1 cellular context compared by ENCODE assay signal in the genomic region with DNA sequence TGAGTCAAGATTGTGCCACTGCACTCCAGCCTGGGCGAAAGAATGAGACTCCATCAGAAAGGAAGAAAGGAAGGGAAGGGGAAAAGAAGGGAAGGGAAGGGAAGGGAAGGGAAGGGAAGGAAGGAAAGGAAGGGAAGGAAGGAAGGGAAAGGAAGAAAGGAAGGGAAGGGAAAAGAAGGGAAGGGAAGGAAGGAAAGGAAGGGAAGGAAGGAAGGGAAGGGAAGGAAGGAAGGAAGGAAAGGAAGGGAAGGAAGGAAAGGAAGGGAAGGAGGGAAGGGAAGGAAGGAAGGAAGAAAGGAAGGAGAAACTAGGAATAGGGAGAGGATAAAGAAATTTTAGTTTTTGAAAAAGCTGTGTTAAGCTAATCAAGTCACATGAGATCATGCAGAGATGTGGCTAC.
TF ChIP-seq lines count a peak whose summit lies in the region.

No MANE protein-coding gene starts in this region.

TF ChIP-seq in HepG2, 621 proteins besides CTCF, POLR2A, EP300 and RAD21:
- TF ChIP-seq CENPBD1 (CRISPR knock-in tag; IDR thresholded peaks at IDR 0.05; ENCODE audit: borderline replicate concordance, low read depth) (no peak), PAWR (CRISPR knock-in tag; IDR thresholded peaks at IDR 0.05; ENCODE audit: borderline replicate concordance) (no peak), ZNF512 (CRISPR knock-in tag; IDR thresholded peaks at IDR 0.05) (peak; percentile 82), BRD4 (CRISPR knock-in tag; IDR thresholded peaks at IDR 0.05) (no peak), PCBP1 (IDR thresholded peaks at IDR 0.05; ENCODE audit: borderline replicate concordance, low read depth, low read length) (0 out of 2 replicates have a peak, but pooled peaks have one; percentile 44), MBNL3 (CRISPR knock-in tag; conservative IDR thresholded peaks at IDR 0.05) (no peak), ARHGAP35 (CRISPR knock-in tag; IDR thresholded peaks at IDR 0.05; ENCODE audit: borderline replicate concordance) (no peak), CREBL2 (CRISPR knock-in tag; IDR thresholded peaks at IDR 0.05; ENCODE audit: borderline replicate concordance) (no peak), HNRNPK (IDR thresholded peaks at IDR 0.05; ENCODE audit: low read depth, low read length, poor library complexity, severe bottlenecking) (peak; percentile 75), SMAD3 (CRISPR knock-in tag; IDR thresholded peaks at IDR 0.05) (no peak), PCBP2 (optimal IDR thresholded peaks at IDR 0.05; ENCODE audit: low read depth, low read length, poor library complexity, severe bottlenecking) (peak; percentile 71)
- TF ChIP-seq, protein P1, sequence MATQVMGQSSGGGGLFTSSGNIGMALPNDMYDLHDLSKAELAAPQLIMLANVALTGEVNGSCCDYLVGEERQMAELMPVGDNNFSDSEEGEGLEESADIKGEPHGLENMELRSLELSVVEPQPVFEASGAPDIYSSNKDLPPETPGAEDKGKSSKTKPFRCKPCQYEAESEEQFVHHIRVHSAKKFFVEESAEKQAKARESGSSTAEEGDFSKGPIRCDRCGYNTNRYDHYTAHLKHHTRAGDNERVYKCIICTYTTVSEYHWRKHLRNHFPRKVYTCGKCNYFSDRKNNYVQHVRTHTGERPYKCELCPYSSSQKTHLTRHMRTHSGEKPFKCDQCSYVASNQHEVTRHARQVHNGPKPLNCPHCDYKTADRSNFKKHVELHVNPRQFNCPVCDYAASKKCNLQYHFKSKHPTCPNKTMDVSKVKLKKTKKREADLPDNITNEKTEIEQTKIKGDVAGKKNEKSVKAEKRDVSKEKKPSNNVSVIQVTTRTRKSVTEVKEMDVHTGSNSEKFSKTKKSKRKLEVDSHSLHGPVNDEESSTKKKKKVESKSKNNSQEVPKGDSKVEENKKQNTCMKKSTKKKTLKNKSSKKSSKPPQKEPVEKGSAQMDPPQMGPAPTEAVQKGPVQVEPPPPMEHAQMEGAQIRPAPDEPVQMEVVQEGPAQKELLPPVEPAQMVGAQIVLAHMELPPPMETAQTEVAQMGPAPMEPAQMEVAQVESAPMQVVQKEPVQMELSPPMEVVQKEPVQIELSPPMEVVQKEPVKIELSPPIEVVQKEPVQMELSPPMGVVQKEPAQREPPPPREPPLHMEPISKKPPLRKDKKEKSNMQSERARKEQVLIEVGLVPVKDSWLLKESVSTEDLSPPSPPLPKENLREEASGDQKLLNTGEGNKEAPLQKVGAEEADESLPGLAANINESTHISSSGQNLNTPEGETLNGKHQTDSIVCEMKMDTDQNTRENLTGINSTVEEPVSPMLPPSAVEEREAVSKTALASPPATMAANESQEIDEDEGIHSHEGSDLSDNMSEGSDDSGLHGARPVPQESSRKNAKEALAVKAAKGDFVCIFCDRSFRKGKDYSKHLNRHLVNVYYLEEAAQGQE (IDR thresholded peaks at IDR 0.05; ENCODE audit: borderline replicate concordance in 1 of 2, low read depth in 1 of 2, low read length in 2 of 2) = no peak
TF ChIP-seq in HepG2: peak in this region for 4.
